In the genomic region with DNA sequence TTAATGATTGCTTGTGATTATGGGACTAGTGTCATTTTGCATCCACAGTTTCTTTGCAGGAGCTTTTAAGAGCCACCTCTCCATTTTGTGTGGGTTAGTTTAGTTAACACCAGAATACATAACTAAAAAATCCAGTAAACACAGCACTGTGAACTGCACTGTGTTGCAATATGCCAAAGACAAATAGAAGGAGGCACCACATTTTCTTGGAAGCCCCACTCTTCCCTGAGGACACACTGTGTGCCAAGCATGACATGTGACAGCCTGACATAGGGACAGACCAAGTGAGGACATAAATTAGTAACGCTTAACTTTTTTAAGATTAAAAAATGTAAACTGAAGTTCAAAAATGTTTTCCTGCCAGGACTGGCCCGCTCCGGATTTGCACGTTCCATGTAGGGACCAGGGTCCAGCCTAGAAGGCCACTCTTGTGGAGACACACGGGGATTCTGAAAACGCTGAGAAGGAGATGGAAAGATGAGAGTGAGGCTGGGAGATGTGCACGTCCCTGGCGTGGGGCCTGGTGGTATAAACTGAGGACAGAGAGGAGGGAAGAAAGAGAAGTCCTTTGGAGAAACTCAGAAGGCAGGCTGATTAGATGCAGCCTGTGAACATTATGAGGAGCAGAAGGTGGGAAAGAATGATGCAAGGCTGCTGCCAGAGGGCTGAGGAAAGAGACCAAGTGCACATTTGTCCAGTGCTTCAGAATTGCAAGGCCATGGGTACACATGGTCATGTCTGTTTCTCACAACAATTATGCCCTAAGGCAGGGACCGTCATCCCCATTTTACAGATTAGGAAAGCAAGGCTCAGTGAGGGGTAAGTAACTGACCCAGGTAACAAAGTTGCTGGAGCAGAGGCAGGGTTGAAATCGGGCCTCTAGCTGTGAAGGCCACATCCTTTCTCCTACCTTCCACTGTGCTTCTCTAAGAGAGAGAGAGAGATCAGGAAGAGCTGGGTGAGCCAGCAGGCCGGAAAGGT, we compare ENCODE assay signal across 1 cellular context.
TF ChIP-seq lines count a peak whose summit lies in the region.

No MANE protein-coding gene starts in this region.

TF ChIP-seq in H1, 55 proteins besides CTCF, POLR2A, EP300 and RAD21:
- TF ChIP-seq KDM1A (IDR thresholded peaks at IDR 0.05; ENCODE audit: borderline replicate concordance, low read length) = peak; percentile 40; the same call in 1 of the 2 replicates
- TF ChIP-seq CTBP2 (IDR thresholded peaks at IDR 0.05; ENCODE audit: borderline replicate concordance, insufficient read depth, insufficient read length, low read length) = no peak
